ENCODE assay signal across 1 cellular context in genomic region chr3:123094914-123095313, GRCh38.
TF ChIP-seq lines count a peak whose summit lies in the region.

No MANE protein-coding gene starts in this region.

TF ChIP-seq in HepG2, 621 proteins besides CTCF, POLR2A, EP300 and RAD21:
- TF ChIP-seq NFKBIZ (CRISPR knock-in tag; IDR thresholded peaks at IDR 0.05) (no peak), FOXK2 (IDR thresholded peaks at IDR 0.05) (no peak), ZNF652 (CRISPR knock-in tag; IDR thresholded peaks at IDR 0.05; ENCODE audit: borderline replicate concordance, low read depth) (no peak), HMGXB4 (CRISPR knock-in tag; IDR thresholded peaks at IDR 0.05; ENCODE audit: borderline replicate concordance in 1 of 2, low read depth in 1 of 2) (no peak), ZNF629 (CRISPR knock-in tag; conservative IDR thresholded peaks at IDR 0.05) (peak; percentile 35; the same call in 1 of the 2 replicates), ZNF761 (CRISPR knock-in tag; conservative IDR thresholded peaks at IDR 0.05) (no peak)
TF ChIP-seq in HepG2: peak in this region for 1.
